In genomic region chr6:41591859-41592502, GRCh38 we compare ENCODE assay signal across 8 cellular contexts. TPM values are rescaled to one million over a fixed set of nuclear protein-coding genes. Genes with fewer than 3 reads are reported as not detected.
A peak's percentile ranks its signal among the peaks of the same experiment; 100 is the strongest.
DNase-seq lines count a peak whose midpoint lies in the region; ATAC-seq, FAIRE-seq and TF ChIP-seq lines count a peak whose summit lies in the region.

No MANE protein-coding gene starts in this region.

- H3K4me1 ChIP-seq in lower lobe of right lung = no peaks in the 10 kb centered on the region

- H3K27ac ChIP-seq in coronary artery (peak overlapping the region in 1 of 2 donors; percentile 11), lower lobe of right lung (no peak overlapping the region)

- CTCF ChIA-PET in AG04449 (lab: Yijun Ruan, JAX) = interaction anchor here (0.6 to 21.2 kb wide), 32 partner anchors 8 to 229 kb away, joined by 3 to 481 read pairs (median 4); no protein-coding TSS in a partner anchor
- CTCF ChIA-PET in activated CD4-positive, alpha-beta T cell treated with anti-CD3 and anti-CD28 coated beads, Interleukin-2, amount 10 ng/mL, durations not matched to agents 7 days and 5 days (lab: Charles Lee) = interaction anchor here (0.6 to 0.9 kb wide), 3 partner anchors 78 to 171 kb away, joined by 3 to 4 read pairs (median 3); no protein-coding TSS in a partner anchor

- no peaks in the 10 kb centered on the region for H3K9me3 Mint-ChIP-seq in activated CD4-positive, alpha-beta T cell treated with anti-CD3 and anti-CD28 coated beads, Interleukin-2, amount 10 ng/mL, durations not matched to agents 7 days and 5 days

- no peaks in the 10 kb centered on the region for H3K4me1 Mint-ChIP-seq in activated CD4-positive, alpha-beta T cell treated with anti-CD3 and anti-CD28 coated beads, Interleukin-2, amount 10 ng/mL, durations not matched to agents 7 days and 5 days

- TF ChIP-seq CTCF in AG04449 (IDR thresholded peaks at IDR 0.05; ENCODE audit: insufficient read depth, low read length, missing control alignments) (peak; percentile 86), coronary artery (IDR thresholded peaks at IDR 0.05) (peak; percentile 89), lower lobe of right lung (IDR thresholded peaks at IDR 0.05) (peak; percentile 89)

- H3K27me3 Mint-ChIP-seq in activated CD4-positive, alpha-beta T cell treated with anti-CD3 and anti-CD28 coated beads, Interleukin-2, amount 10 ng/mL, durations not matched to agents 7 days and 5 days = no peaks in the 10 kb centered on the region

- H3K9me3 ChIP-seq in lower lobe of right lung = no peaks in the 10 kb centered on the region

- FAIRE-seq in GM19239 (lab: Jason Lieb, UNC) = peak; percentile 88

- H3K27me3 ChIP-seq in lower lobe of right lung (ENCODE audit: low read depth) = no peaks in the 10 kb centered on the region

- POLR2A ChIA-PET in AG04449 (lab: Yijun Ruan, JAX) = no interaction called here
- POLR2A ChIA-PET in activated CD4-positive, alpha-beta T cell treated with anti-CD3 and anti-CD28 coated beads, Interleukin-2, amount 10 ng/mL, durations not matched to agents 7 days and 5 days (lab: Charles Lee) = interaction anchor here (0.5 kb wide), 1 partner anchor 159 kb away, joined by 9 read pairs; no protein-coding TSS in a partner anchor

- H3K4me3 Mint-ChIP-seq in activated CD4-positive, alpha-beta T cell treated with anti-CD3 and anti-CD28 coated beads, Interleukin-2, amount 10 ng/mL, durations not matched to agents 7 days and 5 days = no peak overlapping the region

- H3K4me3 ChIP-seq in AG04449 (ENCODE audit: low read depth, low read length) (no peak overlapping the region), coronary artery (no peak overlapping the region), lower lobe of right lung (no peak overlapping the region)

- DNase-seq in AG04449 (ENCODE audit: low read depth, low spot score) (no peak), GM19239 (ENCODE audit: insufficient read length, low spot score) (peak; percentile 96), NCI-H526 (lab: John Stamatoyannopoulos, UW) (peak; percentile 52 to 74), coronary artery (ENCODE audit: low spot score) (peak; percentile 83), lower lobe of right lung (peak; percentile 71)
- peak; percentile 80 for DNase-seq in activated CD4-positive, alpha-beta T cell treated with anti-CD3 and anti-CD28 coated beads, Interleukin-2, amount 10 ng/mL, durations not matched to agents 7 days and 5 days
- DNase-seq in stimulated activated CD8-positive, alpha-beta memory T cell treated with anti-CD3 and anti-CD28 coated beads, Interleukin-12 subunit alpha, Interleukin-12 subunit beta, amount 100 ng/mL, for 4 hours (ENCODE audit: low read depth) = peak; percentile 53

- intact Hi-C loops in lower lobe of right lung (cut with DNase I) = no loop called here

- peaks cover 82% of the 10 kb centered on the region for H3K36me3 ChIP-seq in lower lobe of right lung

- H3K36me3 Mint-ChIP-seq in activated CD4-positive, alpha-beta T cell treated with anti-CD3 and anti-CD28 coated beads, Interleukin-2, amount 10 ng/mL, durations not matched to agents 7 days and 5 days (ENCODE audit: low read depth) = no peaks in the 10 kb centered on the region

- ATAC-seq in lower lobe of right lung = peak; percentile 75
- no peak for ATAC-seq in HG03097 (IDR thresholded peaks at IDR 0.05; ENCODE audit: low FRiP score, unreplicated experiment)

- H3K27ac Mint-ChIP-seq in activated CD4-positive, alpha-beta T cell treated with anti-CD3 and anti-CD28 coated beads, Interleukin-2, amount 10 ng/mL, durations not matched to agents 7 days and 5 days = no peak overlapping the region

RNA-seq across cellular contexts. Expression of gene FOXP4, which starts 45.8 kb away (rescaled TPM):
- 1 to 10 TPM; 4.8 to 5.3 TPM for total RNA-seq in activated CD4-positive, alpha-beta T cell treated with anti-CD3 and anti-CD28 coated beads, Interleukin-2, amount 10 ng/mL, durations not matched to agents 7 days and 5 days
- total RNA-seq in lower lobe of right lung = 30.0 TPM

RNA-seq across cellular contexts. Expression of gene MDFI, which starts 46.3 kb away (rescaled TPM):
- total RNA-seq in activated CD4-positive, alpha-beta T cell treated with anti-CD3 and anti-CD28 coated beads, Interleukin-2, amount 10 ng/mL, durations not matched to agents 7 days and 5 days = not detected
- total RNA-seq in lower lobe of right lung = 10.6 TPM

Comparison
In these comparisons a context has a peak if more than half of its experiments do, and no peak if none do; other contexts are left out.
1. RNA of gene MDFI, which starts 46.3 kb away (total RNA-seq): 10.6 TPM in lower lobe of right lung (single experiment); not detected in activated CD4-positive, alpha-beta T cell treated with anti-CD3 and anti-CD28 coated beads, Interleukin-2, amount 10 ng/mL, durations not matched to agents 7 days and 5 days; every median in the first group is over 10 times any median in the second.
2. Peak in every context shown above with its lines, with median percentiles within 50 percentile points of each other: CTCF ChIP-seq.